Comparison of ENCODE assay signal across 8 cellular contexts in genomic region chr12:50764861-50765324, GRCh38. TPM values are rescaled to one million over a fixed set of nuclear protein-coding genes. Genes with fewer than 3 reads are reported as not detected.
DNase-seq lines count a peak whose midpoint lies in the region; ATAC-seq, FAIRE-seq and TF ChIP-seq lines count a peak whose summit lies in the region.

No MANE protein-coding gene starts in this region.

- TF ChIP-seq CTCF in GM10266 (IDR thresholded peaks at IDR 0.05; ENCODE audit: control insufficient read depth, insufficient read depth, low read depth, missing control alignments) (peak; percentile 15), RWPE1 (conservative IDR thresholded peaks at IDR 0.05; ENCODE audit: low read depth) (no peak), bronchial epithelial cell (IDR thresholded peaks at IDR 0.05; ENCODE audit: insufficient read depth, low read length, severe bottlenecking) (peak; percentile 3)

- POLR2A ChIA-PET in RWPE1 (lab: Yijun Ruan, JAX; ENCODE audit: low non-redundant PET): interaction anchor here (1.0 kb wide), 2 partner anchors 22 to 318 kb away, joined by 3 read pairs; no protein-coding TSS in a partner anchor

- CTCF ChIA-PET in RWPE1 (lab: Yijun Ruan, JAX): interaction anchor here (0.6 to 1.4 kb wide), 4 partner anchors 9 to 478 kb away, joined by 3 to 6 read pairs (median 4); no protein-coding TSS in a partner anchor

- H3K4me3 ChIP-seq in bronchial epithelial cell (ENCODE audit: low read depth, low read length): peak overlapping the region; percentile 91

- no peak for TF ChIP-seq POLR2A in GM12892 (IDR thresholded peaks at IDR 0.05; ENCODE audit: low read depth, low read length)

- DNase-seq in ACHN (peak; percentile 58), GM10266 (ENCODE audit: extremely low spot score) (peak; percentile 48), RWPE1 (ENCODE audit: low spot score) (peak; percentile 26), bronchial epithelial cell (ENCODE audit: low read depth) (peak; percentile 57), GM12892 (ENCODE audit: insufficient read length) (no peak)
- DNase-seq in stimulated activated CD8-positive, alpha-beta memory T cell treated with anti-CD3 and anti-CD28 coated beads, Interleukin-12 subunit alpha, Interleukin-12 subunit beta, amount 100 ng/mL, for 1 hour (ENCODE audit: low read depth): peak; percentile 11

- ATAC-seq in HG03354 (IDR thresholded peaks at IDR 0.05; ENCODE audit: poor library complexity, severe bottlenecking, unreplicated experiment): peak; percentile 6

- H3K27me3 ChIP-seq in bronchial epithelial cell (ENCODE audit: control insufficient read depth, insufficient read depth, low read length) (no peaks in the 10 kb centered on the region), layer of hippocampus (ENCODE audit: control insufficient read depth, insufficient read depth, low read length) (no peaks in the 10 kb centered on the region)

- peak overlapping the region; percentile 95 for H3K27ac ChIP-seq in RWPE1
- peak overlapping the region; percentile 97 for H3K27ac ChIP-seq in layer of hippocampus (ENCODE audit: low read depth, low read length)

- in situ Hi-C loops in ACHN (cut with HindIII; ENCODE audit: low pct_ligation_motif_present, low pct_unique_long_range_greater_than_20kb, low sequenced_read_pairs): no loop called here

- FAIRE-seq in bronchial epithelial cell (lab: Jason Lieb, UNC) (no peak), GM12892 (lab: Jason Lieb, UNC) (no peak)

- no peaks in the 10 kb centered on the region for H3K36me3 ChIP-seq in bronchial epithelial cell (ENCODE audit: control insufficient read depth, insufficient read depth, low read length)

RNA-seq across cellular contexts. Expression of gene ATF1, which starts 1.0 kb away (rescaled TPM):
- total RNA-seq in bronchial epithelial cell: 31.3 and 39.6 TPM in 2 replicates
- polyA plus RNA-seq in GM12892 (2012; ENCODE audit: missing spikeins): 34.3 TPM
